11 cellular contexts compared by ENCODE assay signal in the genomic region with DNA sequence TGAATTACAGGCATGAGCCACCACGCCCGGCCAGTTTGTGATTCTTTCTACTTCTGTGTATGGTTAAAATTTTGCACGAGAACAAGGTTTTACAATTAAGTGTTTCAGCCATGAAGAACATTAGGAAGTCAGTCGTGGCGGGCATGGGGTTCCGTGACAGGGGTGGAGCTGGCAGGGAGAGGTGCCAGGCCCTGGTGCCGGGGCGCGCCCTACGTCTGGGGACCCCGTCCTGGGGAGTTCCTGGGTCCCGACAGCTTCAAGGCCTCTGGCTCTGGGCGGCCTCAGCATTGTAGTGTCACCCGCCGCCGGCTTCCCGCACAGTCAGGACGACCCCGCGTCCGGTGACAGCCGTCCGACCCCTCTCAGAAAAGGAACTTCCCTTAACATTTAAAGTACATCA. TPM values are rescaled to one million over a fixed set of nuclear protein-coding genes. Genes with fewer than 3 reads are reported as not detected.
DNase-seq lines count a peak whose midpoint lies in the region; ATAC-seq, FAIRE-seq and TF ChIP-seq lines count a peak whose summit lies in the region.
"Had no signal": no experiment of that assay in that cellular context is flagged by ENCODE, and none has a peak within 500 bp of the region (broad histone marks: within the 10 kb centered on the region; RNA-seq: fewer than 3 reads in every experiment).

No MANE protein-coding gene starts in this region.

- H3K27me3 Mint-ChIP-seq in Calu3 (ENCODE audit: unreplicated experiment): peaks cover 33% of the 10 kb centered on the region
- peaks cover 8% of the 10 kb centered on the region for H3K27me3 Mint-ChIP-seq in activated naive CD8-positive, alpha-beta T cell treated with anti-CD3 and anti-CD28 coated beads, Interleukin-2, amount 50 U/mL, for 24 hours

- no peak overlapping the region for H4K8ac ChIP-seq in mesendoderm (ENCODE audit: low read depth, low read length)

- DNase-seq in A549 (ENCODE audit: low read depth in 1 of 2, low spot score in 1 of 2) (no peak), Calu3 (no peak), mesendoderm (no peak), adrenal gland (no peak), GF-D8 (lab: John Stamatoyannopoulos, UW) (no peak)
- DNase-seq in activated naive CD8-positive, alpha-beta T cell treated with anti-CD3 and anti-CD28 coated beads, Interleukin-2, amount 50 U/mL, for 24 hours: no peak
- DNase-seq in stimulated activated CD8-positive, alpha-beta memory T cell treated with anti-CD3 and anti-CD28 coated beads, Interleukin-4, amount 100 ng/mL, for 48 hours: no peak
- DNase-seq: foreskin keratinocyte had no signal

- H3K79me1 ChIP-seq in mesendoderm (ENCODE audit: low read length): no peaks in the 10 kb centered on the region

- H2BK120ac ChIP-seq in mesendoderm (ENCODE audit: low read depth, low read length): no peak overlapping the region

- H3K4me2 ChIP-seq in A549: peak overlapping the region; percentile 71
- H3K4me2 ChIP-seq in mesendoderm (ENCODE audit: low read length): no peak overlapping the region

- H3K9ac ChIP-seq in mesendoderm (ENCODE audit: low read length): no peak overlapping the region

- H3K4me3 Mint-ChIP-seq in Calu3 (ENCODE audit: low read depth, unreplicated experiment): peak overlapping the region; percentile 62
- peak overlapping the region; percentile 36 for H3K4me3 Mint-ChIP-seq in activated naive CD8-positive, alpha-beta T cell treated with anti-CD3 and anti-CD28 coated beads, Interleukin-2, amount 50 U/mL, for 24 hours

- peak overlapping the region; percentile 52; the same call in 2 of the 3 replicates for H3K4me3 ChIP-seq in A549
- H3K4me3 ChIP-seq in mesendoderm (ENCODE audit: low read length): no peak overlapping the region
- peak overlapping the region in 1 of 4 donors; percentile 36 for H3K4me3 ChIP-seq in adrenal gland

- no peak for TF ChIP-seq RAD21 in A549 (conservative IDR thresholded peaks at IDR 0.05 in 1 of 2, IDR thresholded peaks at IDR 0.05 in 1 of 2)

- H3K4me1 ChIP-seq in A549 (0 out of 3 replicates have a peak, but pooled peaks cover 3% of the 10 kb centered on the region), mesendoderm (ENCODE audit: control insufficient read depth, low read depth, low read length) (no peaks in the 10 kb centered on the region), adrenal gland (replicated peaks in 1 of 2) (peaks cover 0 to 4% of the 10 kb centered on the region in 2 donors)
- H3K4me1 ChIP-seq: foreskin keratinocyte, pancreas had no signal

- H2AK5ac ChIP-seq in mesendoderm (ENCODE audit: low read length): no peak overlapping the region

- no peak for FAIRE-seq in A549 (lab: Jason Lieb, UNC)
- FAIRE-seq: pancreas had no signal

- H3K27me3 ChIP-seq in mesendoderm (ENCODE audit: insufficient read depth, low read length, poor library complexity) (no peaks in the 10 kb centered on the region), adrenal gland (peaks cover 19% of the 10 kb centered on the region)
- H3K27me3 ChIP-seq: foreskin keratinocyte, pancreas had no signal

- no TSS peak for BruUV-seq in Calu3 (replicated peaks; lab: Mats Ljungman, UMichigan)

- intact Hi-C loops in Calu3 (cut with micrococcal nuclease; ENCODE audit: unreplicated experiment) (no loop called here), adrenal gland (cut with DNase I) (no loop called here)

- no peak overlapping the region for H3K27ac Mint-ChIP-seq in Calu3 (ENCODE audit: unreplicated experiment)
- no peak overlapping the region for H3K27ac Mint-ChIP-seq in activated naive CD8-positive, alpha-beta T cell treated with anti-CD3 and anti-CD28 coated beads, Interleukin-2, amount 50 U/mL, for 24 hours

- H3K56ac ChIP-seq in mesendoderm (ENCODE audit: low read length): peak overlapping the region; percentile 7

- CTCF ChIA-PET in A549 (lab: Yijun Ruan, JAX): interaction anchor here (0.7 to 2.9 kb wide), 19 partner anchors 8 to 146 kb away, joined by 3 to 33 read pairs (median 4); no protein-coding TSS in a partner anchor
- CTCF ChIA-PET in Calu3 (lab: Charles Lee): no interaction called here

- no peak overlapping the region for H3K23ac ChIP-seq in mesendoderm (ENCODE audit: low read length)

- no peaks in the 10 kb centered on the region for H3K79me2 ChIP-seq in mesendoderm (ENCODE audit: control insufficient read depth, insufficient read depth, low read length)

- H2BK15ac ChIP-seq in mesendoderm (replicated peaks; ENCODE audit: low read depth): no peak overlapping the region

- no peak overlapping the region for H3K18ac ChIP-seq in mesendoderm (ENCODE audit: low read length)

- H3K27ac ChIP-seq in A549 (peak overlapping the region; percentile 71 to 90; a peak in 3 of 6 replicates), mesendoderm (ENCODE audit: low read depth, low read length) (no peak overlapping the region), adrenal gland (no peak overlapping the region)
- H3K27ac ChIP-seq: foreskin keratinocyte, pancreas, stomach had no signal

- TF ChIP-seq POLR2A in A549 (IDR thresholded peaks at IDR 0.05; ENCODE audit: low read length) (no peak), adrenal gland (IDR thresholded peaks at IDR 0.05) (no peak)

- H3K36me3 Mint-ChIP-seq in Calu3 (ENCODE audit: insufficient read depth, unreplicated experiment): no peaks in the 10 kb centered on the region
- H3K36me3 Mint-ChIP-seq in activated naive CD8-positive, alpha-beta T cell treated with anti-CD3 and anti-CD28 coated beads, Interleukin-2, amount 50 U/mL, for 24 hours (ENCODE audit: low read depth): peaks cover 6% of the 10 kb centered on the region

- TF ChIP-seq EP300 in A549 (IDR thresholded peaks at IDR 0.05): no peak

- no peaks in the 10 kb centered on the region for H3K4me1 Mint-ChIP-seq in Calu3 (ENCODE audit: low read depth, unreplicated experiment)
- H3K4me1 Mint-ChIP-seq in activated naive CD8-positive, alpha-beta T cell treated with anti-CD3 and anti-CD28 coated beads, Interleukin-2, amount 50 U/mL, for 24 hours: peaks cover 40% of the 10 kb centered on the region

- no peak overlapping the region for H2BK5ac ChIP-seq in mesendoderm (ENCODE audit: low read length)

- TF ChIP-seq CTCF in A549 (IDR thresholded peaks at IDR 0.05) (no peak), Calu3 (IDR thresholded peaks at IDR 0.05; ENCODE audit: unreplicated experiment) (no peak), adrenal gland (IDR thresholded peaks at IDR 0.05) (no peak)

- WGBS in A549 (ENCODE audit: missing lambda C conversion rate): 91% methylated on average over 23 of the region's 23 CpGs
- WGBS in mesendoderm (ENCODE audit: extremely low coverage, insufficient coverage, low lambda C conversion rate): no CpG with 5 or more reads among the region's 23 CpGs
- 67 to 82% (median 72%) methylated on average over 3 to 23 of the region's 23 CpGs for WGBS in adrenal gland, 4 donors

- no peak overlapping the region for H4K5ac ChIP-seq in mesendoderm (ENCODE audit: low read length)

- POLR2A ChIA-PET in A549 (lab: Yijun Ruan, JAX): no interaction called here

- H3K9me3 ChIP-seq in A549: no peaks in the 10 kb centered on the region
- no peaks in the 10 kb centered on the region for H3K9me3 ChIP-seq in adrenal gland (replicated peaks in 1 of 3)
- H3K9me3 ChIP-seq: pancreas had no signal

- no peak overlapping the region for H3K4ac ChIP-seq in mesendoderm (ENCODE audit: low read depth, low read length)

- no peak for ATAC-seq in A549
- ATAC-seq in activated naive CD8-positive, alpha-beta T cell treated with anti-CD3 and anti-CD28 coated beads, Interleukin-2, amount 50 U/mL, for 24 hours: no peak
- no peak for ATAC-seq in GM18520 (IDR thresholded peaks at IDR 0.05; ENCODE audit: unreplicated experiment)

- no peaks in the 10 kb centered on the region for H3K9me3 Mint-ChIP-seq in Calu3 (ENCODE audit: low read depth, unreplicated experiment)
- H3K9me3 Mint-ChIP-seq in activated naive CD8-positive, alpha-beta T cell treated with anti-CD3 and anti-CD28 coated beads, Interleukin-2, amount 50 U/mL, for 24 hours: peaks cover 14% of the 10 kb centered on the region

- no peaks in the 10 kb centered on the region for H3K36me3 ChIP-seq in mesendoderm (ENCODE audit: control insufficient read depth, insufficient read depth, low read length)
- H3K36me3 ChIP-seq in adrenal gland (replicated peaks in 1 of 2): no peaks in the 10 kb centered on the region
- H3K36me3 ChIP-seq: pancreas, stomach had no signal

TF ChIP-seq in A549, 52 proteins besides CTCF, POLR2A, EP300 and RAD21:
- TF ChIP-seq SMC3 (IDR thresholded peaks at IDR 0.05): no peak

RNA-seq across cellular contexts. Expression of a gene that starts 23.0 kb away (rescaled TPM):
- polyA plus RNA-seq in A549 (2011; rRNA removed) (48.7 and 51.7 TPM in 2 replicates), A549 (2017; fragmentation: RNase III; extraction: RNeasy Plus Mini Kit Qiagen cat#74134 plus additional on column Dnase treatment) (31.1 to 42.2 TPM (median 33.8 TPM) in 3 replicates), adrenal gland (1 to 10 TPM in 1 of 3 donors, under 1 TPM in 2; 0.30 to 2.4 (median 0.40) TPM)
- 14.5 and 16.0 TPM in 2 replicates for polyA plus RNA-seq in A549 (2012; cell fraction: cytosol; rRNA removed)
- polyA plus RNA-seq in A549 (2012; cell fraction: nucleus; rRNA removed): 25.5 and 38.1 TPM in 2 replicates
- polyA minus RNA-seq in A549 (2011; rRNA and poly(A)+ RNA removed): 53.7 and 59.5 TPM in 2 replicates
- total RNA-seq in Calu3 (2022) (72.8 and 87.8 TPM in 2 replicates), adrenal gland (1 to 10 TPM; 1.5 to 5.7 (median 3.6) TPM)
- polyA plus RNA-seq in mesendoderm (2013, experiment 1 of 2): 30.3 TPM
- 29.7 TPM for polyA plus RNA-seq in mesendoderm (2013, experiment 2 of 2)

Comparison
In these comparisons a context has a peak if more than half of its experiments do, and no peak if none do; other contexts are left out.
1. H3K27ac ChIP-seq: peak in A549 (2 of 2); none in mesendoderm (single experiment) and adrenal gland (0 of 5).
2. RNA of a gene that starts 23.0 kb away (total RNA-seq): 72.8 to 87.8 TPM in Calu3; 1.5 to 5.7 TPM in adrenal gland; every median in the first group is over 10 times any median in the second.